13 cellular contexts compared by ENCODE assay signal in genomic region chr9:95197692-95198271, GRCh38.
A peak's percentile ranks its signal among the peaks of the same experiment; 100 is the strongest.
DNase-seq lines count a peak whose midpoint lies in the region; ATAC-seq, FAIRE-seq and TF ChIP-seq lines count a peak whose summit lies in the region.
"Had no signal": no experiment of that assay in that cellular context is flagged by ENCODE, and none has a peak within 500 bp of the region (broad histone marks: within the 10 kb centered on the region; RNA-seq: fewer than 3 reads in every experiment).

No MANE protein-coding gene starts in this region.

- H3K27me3 ChIP-seq in right lobe of liver = no peaks in the 10 kb centered on the region
- H3K27me3 ChIP-seq in HepG2 (ENCODE audit: control insufficient read depth in 1 of 2, insufficient read depth in 2 of 2, low read length in 2 of 2) = no peaks in the 10 kb centered on the region
- no peaks in the 10 kb centered on the region for H3K27me3 ChIP-seq in astrocyte (ENCODE audit: insufficient read depth, low read length)
- H3K27me3 ChIP-seq: spleen had no signal

- TF ChIP-seq RAD21 in HepG2 (CRISPR knock-in tag; IDR thresholded peaks at IDR 0.05) = no peak

- POLR2A ChIA-PET in HepG2 (lab: Yijun Ruan, JAX) = no interaction called here
- POLR2A ChIA-PET in activated CD4-positive, alpha-beta memory T cell treated with anti-CD3 and anti-CD28 coated beads for 36 hours (lab: Charles Lee) = no interaction called here

- no peak for TF ChIP-seq CTCF in right lobe of liver (IDR thresholded peaks at IDR 0.05)
- no peak for TF ChIP-seq CTCF in HepG2 (CRISPR knock-in tag; IDR thresholded peaks at IDR 0.05)
- no peak for TF ChIP-seq CTCF in astrocyte (IDR thresholded peaks at IDR 0.05; ENCODE audit: insufficient read depth, low read depth, low read length)

- no peaks in the 10 kb centered on the region for H3K79me2 ChIP-seq in HepG2 (ENCODE audit: insufficient read depth, low read length)
- H3K79me2 ChIP-seq in astrocyte (ENCODE audit: insufficient read depth, low read length) = no peaks in the 10 kb centered on the region

- ATAC-seq in right lobe of liver = peak; percentile 45 to 89 (median 54)
- ATAC-seq in HepG2 = no peak
- peak; percentile 80 for ATAC-seq in left ventricle myocardium superior
- ATAC-seq in HG03432 (IDR thresholded peaks at IDR 0.05; ENCODE audit: unreplicated experiment) = no peak
- no peak for ATAC-seq in stimulated activated memory B cell treated with anti-CD40 and anti-IgM and Interleukin-4, amounts not matched to agents 10 μg/mL and 1 μg/mL and 100 μg/mL, for 72 hours

- H3K4me3 Mint-ChIP-seq in astrocyte (ENCODE audit: unreplicated experiment) = no peak overlapping the region
- H3K4me3 Mint-ChIP-seq in activated CD4-positive, alpha-beta memory T cell treated with anti-CD3 and anti-CD28 coated beads for 36 hours = no peak overlapping the region
- H3K4me3 Mint-ChIP-seq in stimulated activated memory B cell treated with anti-CD40 and anti-IgM and Interleukin-4, amounts not matched to agents 10 μg/mL and 1 μg/mL and 100 μg/mL, for 72 hours = no peak overlapping the region

- H3K4me3 ChIP-seq in right lobe of liver = no peak overlapping the region
- H3K4me3 ChIP-seq in HepG2 (replicated peaks in 1 of 3; ENCODE audit: insufficient read depth in 1 of 3, low read depth in 2 of 3, low read length in 3 of 3) = no peak overlapping the region
- H3K4me3 ChIP-seq in astrocyte (ENCODE audit: insufficient read depth, low read depth, low read length) = no peak overlapping the region
- H3K4me3 ChIP-seq: SK-N-MC, spleen had no signal

- no peak for TF ChIP-seq POLR2A in right lobe of liver (IDR thresholded peaks at IDR 0.05)
- TF ChIP-seq POLR2A in HepG2 (IDR thresholded peaks at IDR 0.05; ENCODE audit: insufficient read depth in 1 of 2, low read depth in 2 of 2, low read length in 2 of 2) = no peak

- H3K9ac ChIP-seq in HepG2 (ENCODE audit: insufficient read depth, low read depth, low read length) (no peak overlapping the region), astrocyte (ENCODE audit: low read length) (no peak overlapping the region)

- no peak overlapping the region for H2AFZ ChIP-seq in HepG2 (ENCODE audit: low read length)
- no peak overlapping the region for H2AFZ ChIP-seq in astrocyte (ENCODE audit: low read depth, low read length)

- H3K9me3 Mint-ChIP-seq in astrocyte (ENCODE audit: unreplicated experiment) = peaks cover 3% of the 10 kb centered on the region
- H3K9me3 Mint-ChIP-seq in activated CD4-positive, alpha-beta memory T cell treated with anti-CD3 and anti-CD28 coated beads for 36 hours = no peaks in the 10 kb centered on the region
- H3K9me3 Mint-ChIP-seq in stimulated activated memory B cell treated with anti-CD40 and anti-IgM and Interleukin-4, amounts not matched to agents 10 μg/mL and 1 μg/mL and 100 μg/mL, for 72 hours = peaks cover 3% of the 10 kb centered on the region

- in situ Hi-C loops in HepG2 (cut with HindIII; ENCODE audit: extremely low pct_ligation_motif_present, low pct_unique_long_range_greater_than_20kb) = no loop called here

- no peak for DNase-seq in right lobe of liver
- DNase-seq in HepG2 (ENCODE audit: low spot score) = no peak
- DNase-seq in astrocyte (ENCODE audit: low read depth) = peak; percentile 87
- no peak for DNase-seq in left ventricle myocardium superior
- no peak for DNase-seq in activated CD4-positive, alpha-beta memory T cell treated with anti-CD3 and anti-CD28 coated beads for 36 hours
- no peak for DNase-seq in NCI-H748 treated with DMSO at 0.1 percent for 48 hours (lab: John Stamatoyannopoulos, UW)
- DNase-seq: activated CD8-positive, alpha-beta memory T cell treated with anti-CD3 and anti-CD28 coated beads for 24 hours; NCI-H226; spleen; stimulated activated CD8-positive, alpha-beta memory T cell treated with anti-CD3 and anti-CD28 coated beads, Interleukin-4, amount 100 ng/mL, for 48 hours had no signal

- no peak overlapping the region for H3K27ac ChIP-seq in right lobe of liver
- no peak overlapping the region for H3K27ac ChIP-seq in HepG2 (ENCODE audit: extremely low read length, insufficient read depth, low read length)
- H3K27ac ChIP-seq in astrocyte (ENCODE audit: low read depth, low read length) = peak overlapping the region; percentile 29
- H3K27ac ChIP-seq: SK-N-MC, spleen had no signal

- H3K4me1 Mint-ChIP-seq in astrocyte (ENCODE audit: low read depth, unreplicated experiment) = peaks cover 10% of the 10 kb centered on the region
- no peaks in the 10 kb centered on the region for H3K4me1 Mint-ChIP-seq in activated CD4-positive, alpha-beta memory T cell treated with anti-CD3 and anti-CD28 coated beads for 36 hours (ENCODE audit: low read depth)
- no peaks in the 10 kb centered on the region for H3K4me1 Mint-ChIP-seq in stimulated activated memory B cell treated with anti-CD40 and anti-IgM and Interleukin-4, amounts not matched to agents 10 μg/mL and 1 μg/mL and 100 μg/mL, for 72 hours

- no peaks in the 10 kb centered on the region for H3K9me3 ChIP-seq in right lobe of liver
- H3K9me3 ChIP-seq in HepG2 (ENCODE audit: low read length) = no peaks in the 10 kb centered on the region
- no peaks in the 10 kb centered on the region for H3K9me3 ChIP-seq in astrocyte (ENCODE audit: insufficient read depth, low read depth, low read length)
- H3K9me3 ChIP-seq: spleen had no signal

- H3K4me1 ChIP-seq in right lobe of liver (peaks cover 0 to 4% (median 0%) of the 10 kb centered on the region in 4 donors), HepG2 (ENCODE audit: insufficient read depth, low read length) (no peaks in the 10 kb centered on the region), astrocyte (ENCODE audit: insufficient read depth, low read length) (peaks cover 8% of the 10 kb centered on the region)
- H3K4me1 ChIP-seq: spleen had no signal

- H3K4me2 ChIP-seq in HepG2 (ENCODE audit: low read depth, low read length) = no peak overlapping the region
- peak overlapping the region; percentile 9 for H3K4me2 ChIP-seq in astrocyte (ENCODE audit: low read length)

- CTCF ChIA-PET in HepG2 (lab: Yijun Ruan, JAX; ENCODE audit: low intra/inter-chr PET ratio, low total read pairs) = no interaction called here
- CTCF ChIA-PET in activated CD4-positive, alpha-beta memory T cell treated with anti-CD3 and anti-CD28 coated beads for 36 hours (lab: Charles Lee) = no interaction called here

- no peaks in the 10 kb centered on the region for H3K36me3 ChIP-seq in right lobe of liver
- H3K36me3 ChIP-seq in HepG2 (replicated peaks in 1 of 2; ENCODE audit: control insufficient read depth in 1 of 2, insufficient read depth in 2 of 2, low read length in 2 of 2) = no peaks in the 10 kb centered on the region
- H3K36me3 ChIP-seq in astrocyte (ENCODE audit: insufficient read depth, low read length) = no peaks in the 10 kb centered on the region
- H3K36me3 ChIP-seq: spleen had no signal

- no TSS peak for BruUV-seq in HepG2 (replicated peaks; lab: Mats Ljungman, UMichigan)

- H3K27ac Mint-ChIP-seq in astrocyte (ENCODE audit: unreplicated experiment) = no peak overlapping the region
- H3K27ac Mint-ChIP-seq in activated CD4-positive, alpha-beta memory T cell treated with anti-CD3 and anti-CD28 coated beads for 36 hours = no peak overlapping the region
- H3K27ac Mint-ChIP-seq in stimulated activated memory B cell treated with anti-CD40 and anti-IgM and Interleukin-4, amounts not matched to agents 10 μg/mL and 1 μg/mL and 100 μg/mL, for 72 hours = no peak overlapping the region

- H3K36me3 Mint-ChIP-seq in astrocyte (ENCODE audit: low read depth, unreplicated experiment) = no peaks in the 10 kb centered on the region
- no peaks in the 10 kb centered on the region for H3K36me3 Mint-ChIP-seq in activated CD4-positive, alpha-beta memory T cell treated with anti-CD3 and anti-CD28 coated beads for 36 hours
- H3K36me3 Mint-ChIP-seq in stimulated activated memory B cell treated with anti-CD40 and anti-IgM and Interleukin-4, amounts not matched to agents 10 μg/mL and 1 μg/mL and 100 μg/mL, for 72 hours = peaks cover 11% of the 10 kb centered on the region

- FAIRE-seq in HepG2 (lab: Jason Lieb, UNC) (no peak), astrocyte (lab: Jason Lieb, UNC) (peak; percentile 77)

- intact Hi-C loops in right lobe of liver (cut with DNase I) (no loop called here), HepG2 (cut with micrococcal nuclease; ENCODE audit: unreplicated experiment) (no loop called here), left ventricle myocardium superior (cut with micrococcal nuclease) (no loop called here)
- intact Hi-C loops in activated CD4-positive, alpha-beta memory T cell treated with anti-CD3 and anti-CD28 coated beads for 36 hours (cut with micrococcal nuclease) = no loop called here

- no peak for TF ChIP-seq EP300 in HepG2 (IDR thresholded peaks at IDR 0.05; ENCODE audit: low read depth in 2 of 2, low read length in 2 of 2)
- no peak for TF ChIP-seq EP300 in HepG2 (CRISPR knock-in tag; IDR thresholded peaks at IDR 0.05; ENCODE audit: borderline replicate concordance)

- WGBS in right lobe of liver (ENCODE audit: insufficient coverage, low coverage, low lambda C conversion rate, missing lambda C conversion rate) = 46% methylated on average over 3 of the region's 3 CpGs
- WGBS in HepG2 (ENCODE audit: low lambda C conversion rate) = 93% methylated on average over 3 of the region's 3 CpGs

- H3K27me3 Mint-ChIP-seq in astrocyte (ENCODE audit: low read depth, unreplicated experiment) = no peaks in the 10 kb centered on the region
- H3K27me3 Mint-ChIP-seq in activated CD4-positive, alpha-beta memory T cell treated with anti-CD3 and anti-CD28 coated beads for 36 hours = no peaks in the 10 kb centered on the region
- H3K27me3 Mint-ChIP-seq in stimulated activated memory B cell treated with anti-CD40 and anti-IgM and Interleukin-4, amounts not matched to agents 10 μg/mL and 1 μg/mL and 100 μg/mL, for 72 hours = no peaks in the 10 kb centered on the region

- H4K20me1 ChIP-seq in HepG2 (ENCODE audit: insufficient read depth, low read length) (no peaks in the 10 kb centered on the region), astrocyte (ENCODE audit: insufficient read depth, low read length) (no peaks in the 10 kb centered on the region)

TF ChIP-seq in HepG2, 621 proteins besides CTCF, POLR2A, EP300 and RAD21 (continues in another document):
- TF ChIP-seq SNAI1 (CRISPR knock-in tag; IDR thresholded peaks at IDR 0.05; ENCODE audit: borderline replicate concordance) (no peak), NFRKB (IDR thresholded peaks at IDR 0.05) (no peak), NFE2L1 (CRISPR knock-in tag; IDR thresholded peaks at IDR 0.05; ENCODE audit: borderline replicate concordance) (no peak), ZNF746 (CRISPR knock-in tag; IDR thresholded peaks at IDR 0.05) (no peak), ZBTB21 (CRISPR knock-in tag; IDR thresholded peaks at IDR 0.05) (no peak), ZNF484 (CRISPR knock-in tag; IDR thresholded peaks at IDR 0.05; ENCODE audit: borderline replicate concordance, low read depth) (no peak), ZNF124 (CRISPR knock-in tag; IDR thresholded peaks at IDR 0.05) (no peak), TCF7 (IDR thresholded peaks at IDR 0.05; ENCODE audit: low read depth) (no peak), CENPX (CRISPR knock-in tag; IDR thresholded peaks at IDR 0.05) (no peak), TOPORS (CRISPR knock-in tag; IDR thresholded peaks at IDR 0.05) (no peak), ZNF777 (CRISPR knock-in tag; IDR thresholded peaks at IDR 0.05) (no peak)

Comparison
In these comparisons a context has a peak if more than half of its experiments do, and no peak if none do; other contexts are left out.
1. ATAC-seq: peak in right lobe of liver (4 of 4) and left ventricle myocardium superior (single experiment); none in HepG2 (single experiment), HG03432 (single experiment) and stimulated activated memory B cell treated with anti-CD40 and anti-IgM and Interleukin-4, amounts not matched to agents 10 μg/mL and 1 μg/mL and 100 μg/mL, for 72 hours (single experiment).